Comparison of ENCODE assay signal across 8 cellular contexts in the genomic region with DNA sequence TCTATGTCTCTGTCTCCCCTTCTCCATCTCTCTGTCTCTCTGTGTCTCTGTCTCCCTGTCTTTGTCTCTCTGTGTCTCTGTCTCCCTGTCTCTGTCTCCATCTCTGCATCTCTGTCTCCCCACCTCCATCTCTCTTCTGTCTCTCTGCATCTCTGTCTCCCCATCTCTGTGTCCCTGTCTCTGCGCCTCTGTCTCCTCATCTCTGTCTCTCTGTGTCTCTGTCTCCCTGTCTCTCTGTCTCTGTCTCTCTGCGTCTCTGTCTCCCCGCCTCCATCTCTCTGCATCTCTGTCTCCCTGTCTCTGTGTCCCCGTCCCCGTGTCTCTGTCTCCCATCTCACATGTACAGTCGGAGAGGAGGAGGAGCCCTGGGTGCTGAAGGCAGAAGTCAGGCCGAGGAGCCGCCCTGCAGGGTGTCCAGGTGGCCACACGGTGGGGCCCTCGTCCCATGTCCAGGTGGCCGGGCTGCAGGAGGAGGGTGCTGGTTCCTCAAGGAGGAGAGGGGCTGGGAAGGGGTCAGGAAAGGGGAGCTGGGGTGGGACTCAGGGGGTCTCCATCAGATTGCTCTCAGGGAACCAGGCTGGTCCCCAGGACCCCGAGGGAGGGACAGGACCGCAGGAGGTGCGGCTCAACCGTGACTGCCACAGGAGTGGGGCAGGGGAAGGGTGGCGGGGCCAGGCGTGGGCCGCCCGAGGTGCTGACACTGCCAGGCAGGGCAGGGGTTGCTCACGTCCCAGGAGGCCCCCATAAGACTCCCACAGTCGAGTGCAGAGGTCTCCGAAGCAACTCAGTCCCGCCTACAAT. TPM values are rescaled to one million over a fixed set of nuclear protein-coding genes. Genes with fewer than 3 reads are reported as not detected.
DNase-seq lines count a peak whose midpoint lies in the region; ATAC-seq and TF ChIP-seq lines count a peak whose summit lies in the region.

No MANE protein-coding gene starts in this region.

- peak; percentile 80 for TF ChIP-seq CTCF in upper lobe of right lung (IDR thresholded peaks at IDR 0.05)

- in situ Hi-C loops in SK-MEL-5 (cut with HindIII; ENCODE audit: low pct_unique_long_range_greater_than_20kb, low sequenced_read_pairs), result no loop called here

- intact Hi-C loops in posterior cingulate gyrus (cut with DNase I) (loop anchor here (1.0 to 5.0 kb wide), 2 partner anchors 105 to 222 kb away; a partner anchor contains a TSS), upper lobe of right lung (cut with DNase I) (loop anchor here (5.0 kb wide), 2 partner anchors 105 to 225 kb away; a partner anchor contains a TSS)

- H3K36me3 ChIP-seq in upper lobe of right lung, result no peaks in the 10 kb centered on the region

- peaks cover 5% of the 10 kb centered on the region for H3K27me3 ChIP-seq in upper lobe of right lung

- DNase-seq in Daoy (ENCODE audit: low read depth), result peak; percentile 77
- DNase-seq in LoVo (ENCODE audit: low spot score), result peak; percentile 61
- DNase-seq in SK-MEL-5 (ENCODE audit: low read depth, low spot score), result peak; percentile 67
- peak; percentile 14 to 48 (median 44) for DNase-seq in activated naive CD4-positive, alpha-beta T cell (lab: John Stamatoyannopoulos, UW)
- DNase-seq in glomerular visceral epithelial cell (ENCODE audit: extremely low spot score), result peak; percentile 68
- peak; percentile 48 to 96 (median 75) for DNase-seq in posterior cingulate gyrus
- peak; percentile 90 for DNase-seq in upper lobe of right lung

- ATAC-seq in upper lobe of right lung, result peak; percentile 89
- ATAC-seq in GM18861 (IDR thresholded peaks at IDR 0.05; ENCODE audit: unreplicated experiment), result no peak

- H3K27ac ChIP-seq in upper lobe of right lung, result no peak overlapping the region

- no peaks in the 10 kb centered on the region for H3K9me3 ChIP-seq in upper lobe of right lung

- no peak overlapping the region for H3K4me3 ChIP-seq in upper lobe of right lung

- peaks cover 3% of the 10 kb centered on the region for H3K4me1 ChIP-seq in upper lobe of right lung

RNA-seq across cellular contexts. Expression of a gene that starts 25.6 kb away (rescaled TPM):
- total RNA-seq in Daoy (2014; rRNA removed; shearing (Covaris generic)), result not detected in 2 replicates
- total RNA-seq in SK-MEL-5 (2014; rRNA removed; shearing (Covaris generic)), result not detected in 2 replicates
- not detected in 2 replicates for polyA plus RNA-seq in SK-MEL-5 (2015; cell fraction: cytosol; rRNA removed)
- not detected in 2 replicates for polyA plus RNA-seq in SK-MEL-5 (2015; cell fraction: nucleus; rRNA removed)
- total RNA-seq in upper lobe of right lung, result not detected

RNA-seq across cellular contexts. Expression of a gene that starts 36.2 kb away (rescaled TPM):
- total RNA-seq in Daoy (2014; rRNA removed; shearing (Covaris generic)), result not detected in 2 replicates
- not detected in 2 replicates for total RNA-seq in SK-MEL-5 (2014; rRNA removed; shearing (Covaris generic))
- not detected in 2 replicates for polyA plus RNA-seq in SK-MEL-5 (2015; cell fraction: cytosol; rRNA removed)
- polyA plus RNA-seq in SK-MEL-5 (2015; cell fraction: nucleus; rRNA removed), result not detected in 2 replicates
- total RNA-seq in upper lobe of right lung, result not detected

RNA-seq across cellular contexts. Expression of a gene that starts 58.0 kb away (rescaled TPM):
- total RNA-seq in Daoy (2014; rRNA removed; shearing (Covaris generic)), result 0.29 and 0.45 TPM in 2 replicates
- 0.03 and 0.27 TPM in 2 replicates for total RNA-seq in SK-MEL-5 (2014; rRNA removed; shearing (Covaris generic))
- polyA plus RNA-seq in SK-MEL-5 (2015; cell fraction: cytosol; rRNA removed), result 0.90 and 1.8 TPM in 2 replicates
- polyA plus RNA-seq in SK-MEL-5 (2015; cell fraction: nucleus; rRNA removed), result not detected in 2 replicates
- 8.8 TPM for total RNA-seq in upper lobe of right lung
